1 cellular context compared by ENCODE assay signal in the genomic region with DNA sequence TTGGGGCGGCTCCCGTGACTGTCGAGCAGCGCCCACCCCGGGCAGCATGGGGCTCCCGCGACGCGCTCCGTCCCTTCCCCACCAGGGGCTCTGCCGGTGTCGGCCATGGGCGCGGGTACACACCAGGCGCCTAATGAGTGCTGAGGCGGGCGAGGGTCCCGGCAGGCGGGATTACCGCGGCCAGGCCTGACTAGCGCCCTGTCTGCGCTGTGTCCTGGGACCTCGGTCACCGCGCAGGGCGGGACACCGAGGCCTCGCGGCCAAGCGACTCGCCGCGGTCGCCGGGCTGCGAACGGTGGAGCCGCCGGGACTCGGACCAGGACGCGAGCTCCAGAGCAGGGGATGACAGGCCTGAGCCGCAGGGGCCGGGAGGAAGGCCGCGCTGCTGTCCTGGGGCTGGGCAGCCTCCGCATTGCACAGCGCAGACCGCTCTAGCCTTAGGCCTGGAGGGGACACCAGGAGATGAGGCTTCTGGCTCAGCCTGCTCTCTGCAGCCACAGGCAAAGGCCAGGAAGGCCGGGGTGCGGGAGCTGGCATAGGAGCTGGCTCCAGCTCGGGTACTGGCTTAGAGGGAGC.
TF ChIP-seq lines count a peak whose summit lies in the region.

No MANE protein-coding gene starts in this region.

TF ChIP-seq in HepG2, 621 proteins besides CTCF, POLR2A, EP300 and RAD21 (continues in another document):
- peak; percentile 49 for TF ChIP-seq IKZF4 (CRISPR knock-in tag; IDR thresholded peaks at IDR 0.05; ENCODE audit: borderline replicate concordance, low read depth, not compliant biosample characterization)
- TF ChIP-seq KDM5B (CRISPR knock-in tag; IDR thresholded peaks at IDR 0.05; ENCODE audit: borderline replicate concordance), result 0 out of 2 replicates have a peak, but pooled peaks have one; percentile 30
- no peak for TF ChIP-seq ZFY (CRISPR knock-in tag; IDR thresholded peaks at IDR 0.05)
- TF ChIP-seq, protein P1, sequence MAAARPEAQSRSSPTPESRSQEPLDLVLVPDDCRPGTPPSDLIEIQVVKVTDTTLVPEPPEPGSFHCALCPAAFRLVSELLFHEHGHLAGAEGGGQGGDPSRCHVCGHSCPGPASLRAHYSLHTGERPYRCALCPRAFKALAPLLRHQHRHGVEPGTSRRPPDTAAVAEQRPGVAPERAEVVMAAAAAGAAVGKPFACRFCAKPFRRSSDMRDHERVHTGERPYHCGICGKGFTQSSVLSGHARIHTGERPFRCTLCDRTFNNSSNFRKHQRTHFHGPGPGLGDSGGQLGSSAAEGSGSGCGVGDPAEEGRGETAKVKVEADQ (CRISPR knock-in tag; IDR thresholded peaks at IDR 0.05; ENCODE audit: borderline replicate concordance), result no peak
- TF ChIP-seq SALL2 (CRISPR knock-in tag; IDR thresholded peaks at IDR 0.05), result no peak
- TF ChIP-seq TCF7 (IDR thresholded peaks at IDR 0.05; ENCODE audit: low read depth), result no peak
- peak; percentile 69; the same call in 1 of the 2 replicates for TF ChIP-seq CENPT (CRISPR knock-in tag; IDR thresholded peaks at IDR 0.05; ENCODE audit: low read depth)
- 0 out of 2 replicates have a peak, but pooled peaks have one; percentile 11 for TF ChIP-seq ISX (CRISPR knock-in tag; conservative IDR thresholded peaks at IDR 0.05)
- no peak for TF ChIP-seq POLR2AphosphoS2 (IDR thresholded peaks at IDR 0.05; ENCODE audit: low read depth, low read length)
- TF ChIP-seq RFX5 (IDR thresholded peaks at IDR 0.05; ENCODE audit: low read depth, low read length), result no peak
- no peak for TF ChIP-seq GATAD2A (CRISPR knock-in tag; IDR thresholded peaks at IDR 0.05)
- TF ChIP-seq ZNF776 (CRISPR knock-in tag; IDR thresholded peaks at IDR 0.05), result 0 out of 2 replicates have a peak, but pooled peaks have one; percentile 12
- TF ChIP-seq ZKSCAN8 (CRISPR knock-in tag; IDR thresholded peaks at IDR 0.05; ENCODE audit: borderline replicate concordance), result peak; percentile 100
- TF ChIP-seq, protein P2, sequence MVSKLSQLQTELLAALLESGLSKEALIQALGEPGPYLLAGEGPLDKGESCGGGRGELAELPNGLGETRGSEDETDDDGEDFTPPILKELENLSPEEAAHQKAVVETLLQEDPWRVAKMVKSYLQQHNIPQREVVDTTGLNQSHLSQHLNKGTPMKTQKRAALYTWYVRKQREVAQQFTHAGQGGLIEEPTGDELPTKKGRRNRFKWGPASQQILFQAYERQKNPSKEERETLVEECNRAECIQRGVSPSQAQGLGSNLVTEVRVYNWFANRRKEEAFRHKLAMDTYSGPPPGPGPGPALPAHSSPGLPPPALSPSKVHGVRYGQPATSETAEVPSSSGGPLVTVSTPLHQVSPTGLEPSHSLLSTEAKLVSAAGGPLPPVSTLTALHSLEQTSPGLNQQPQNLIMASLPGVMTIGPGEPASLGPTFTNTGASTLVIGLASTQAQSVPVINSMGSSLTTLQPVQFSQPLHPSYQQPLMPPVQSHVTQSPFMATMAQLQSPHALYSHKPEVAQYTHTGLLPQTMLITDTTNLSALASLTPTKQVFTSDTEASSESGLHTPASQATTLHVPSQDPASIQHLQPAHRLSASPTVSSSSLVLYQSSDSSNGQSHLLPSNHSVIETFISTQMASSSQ (IDR thresholded peaks at IDR 0.05; ENCODE audit: low read depth), result no peak
- TF ChIP-seq, protein P2 (CRISPR knock-in tag; IDR thresholded peaks at IDR 0.05; ENCODE audit: borderline replicate concordance), result peak; percentile 5; the same call in 1 of the 2 replicates
- no peak for TF ChIP-seq ZNF615 (CRISPR knock-in tag; IDR thresholded peaks at IDR 0.05; ENCODE audit: borderline replicate concordance)
- no peak for TF ChIP-seq ZNF83 (CRISPR knock-in tag; IDR thresholded peaks at IDR 0.05; ENCODE audit: borderline replicate concordance)
- no peak for TF ChIP-seq ZSCAN25 (CRISPR knock-in tag; IDR thresholded peaks at IDR 0.05)
- no peak for TF ChIP-seq EED (CRISPR knock-in tag; IDR thresholded peaks at IDR 0.05)
- TF ChIP-seq YEATS2 (CRISPR knock-in tag; IDR thresholded peaks at IDR 0.05; ENCODE audit: borderline replicate concordance), result peak; percentile 28; the same call in 1 of the 2 replicates
- no peak for TF ChIP-seq REL (CRISPR knock-in tag; conservative IDR thresholded peaks at IDR 0.05)
- 0 out of 2 replicates have a peak, but pooled peaks have one; percentile 14 for TF ChIP-seq ZNF782 (CRISPR knock-in tag; IDR thresholded peaks at IDR 0.05; ENCODE audit: borderline replicate concordance)
- TF ChIP-seq, protein P3, sequence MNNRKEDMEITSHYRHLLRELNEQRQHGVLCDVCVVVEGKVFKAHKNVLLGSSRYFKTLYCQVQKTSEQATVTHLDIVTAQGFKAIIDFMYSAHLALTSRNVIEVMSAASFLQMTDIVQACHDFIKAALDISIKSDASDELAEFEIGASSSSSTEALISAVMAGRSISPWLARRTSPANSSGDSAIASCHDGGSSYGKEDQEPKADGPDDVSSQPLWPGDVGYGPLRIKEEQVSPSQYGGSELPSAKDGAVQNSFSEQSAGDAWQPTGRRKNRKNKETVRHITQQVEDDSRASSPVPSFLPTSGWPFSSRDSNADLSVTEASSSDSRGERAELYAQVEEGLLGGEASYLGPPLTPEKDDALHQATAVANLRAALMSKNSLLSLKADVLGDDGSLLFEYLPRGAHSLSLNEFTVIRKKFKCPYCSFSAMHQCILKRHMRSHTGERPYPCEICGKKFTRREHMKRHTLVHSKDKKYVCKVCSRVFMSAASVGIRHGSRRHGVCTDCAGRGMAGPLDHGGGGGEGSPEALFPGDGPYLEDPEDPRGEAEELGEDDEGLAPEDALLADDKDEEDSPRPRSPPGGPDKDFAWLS (CRISPR knock-in tag; IDR thresholded peaks at IDR 0.05; ENCODE audit: borderline replicate concordance), result no peak
- TF ChIP-seq ZNF777 (CRISPR knock-in tag; IDR thresholded peaks at IDR 0.05), result peak; percentile 60; the same call in 1 of the 2 replicates
- TF ChIP-seq PCBP1 (IDR thresholded peaks at IDR 0.05; ENCODE audit: borderline replicate concordance, low read depth, low read length), result no peak
- TF ChIP-seq SOX6 (IDR thresholded peaks at IDR 0.05), result no peak
- 0 out of 2 replicates have a peak, but pooled peaks have one; percentile 3 for TF ChIP-seq SOX6 (CRISPR knock-in tag; IDR thresholded peaks at IDR 0.05)
- 0 out of 2 replicates have a peak, but pooled peaks have one; percentile 5 for TF ChIP-seq CHCHD3 (CRISPR knock-in tag; IDR thresholded peaks at IDR 0.05)
- TF ChIP-seq ZNF883 (CRISPR knock-in tag; IDR thresholded peaks at IDR 0.05; ENCODE audit: not compliant biosample characterization), result peak; percentile 77
- no peak for TF ChIP-seq THYN1 (CRISPR knock-in tag; IDR thresholded peaks at IDR 0.05; ENCODE audit: borderline replicate concordance, low read depth)
- no peak for TF ChIP-seq ISL2 (CRISPR knock-in tag; IDR thresholded peaks at IDR 0.05)
- peak; percentile 71 for TF ChIP-seq ZNF605 (CRISPR knock-in tag; IDR thresholded peaks at IDR 0.05)
- 0 out of 2 replicates have a peak, but pooled peaks have one; percentile 17 for TF ChIP-seq HOXA5 (CRISPR knock-in tag; IDR thresholded peaks at IDR 0.05)
- TF ChIP-seq SP1 (IDR thresholded peaks at IDR 0.05), result no peak
- TF ChIP-seq SP1 (CRISPR knock-in tag; IDR thresholded peaks at IDR 0.05), result no peak
- no peak for TF ChIP-seq HMG20B (CRISPR knock-in tag; conservative IDR thresholded peaks at IDR 0.05)
- TF ChIP-seq, protein P4, sequence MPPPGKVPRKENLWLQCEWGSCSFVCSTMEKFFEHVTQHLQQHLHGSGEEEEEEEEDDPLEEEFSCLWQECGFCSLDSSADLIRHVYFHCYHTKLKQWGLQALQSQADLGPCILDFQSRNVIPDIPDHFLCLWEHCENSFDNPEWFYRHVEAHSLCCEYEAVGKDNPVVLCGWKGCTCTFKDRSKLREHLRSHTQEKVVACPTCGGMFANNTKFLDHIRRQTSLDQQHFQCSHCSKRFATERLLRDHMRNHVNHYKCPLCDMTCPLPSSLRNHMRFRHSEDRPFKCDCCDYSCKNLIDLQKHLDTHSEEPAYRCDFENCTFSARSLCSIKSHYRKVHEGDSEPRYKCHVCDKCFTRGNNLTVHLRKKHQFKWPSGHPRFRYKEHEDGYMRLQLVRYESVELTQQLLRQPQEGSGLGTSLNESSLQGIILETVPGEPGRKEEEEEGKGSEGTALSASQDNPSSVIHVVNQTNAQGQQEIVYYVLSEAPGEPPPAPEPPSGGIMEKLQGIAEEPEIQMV (CRISPR knock-in tag; IDR thresholded peaks at IDR 0.05; ENCODE audit: low read depth), result no peak
- peak; percentile 91; the same call in 1 of the 2 replicates for TF ChIP-seq ZNF670 (CRISPR knock-in tag; IDR thresholded peaks at IDR 0.05; ENCODE audit: borderline replicate concordance)
- TF ChIP-seq, protein P5, sequence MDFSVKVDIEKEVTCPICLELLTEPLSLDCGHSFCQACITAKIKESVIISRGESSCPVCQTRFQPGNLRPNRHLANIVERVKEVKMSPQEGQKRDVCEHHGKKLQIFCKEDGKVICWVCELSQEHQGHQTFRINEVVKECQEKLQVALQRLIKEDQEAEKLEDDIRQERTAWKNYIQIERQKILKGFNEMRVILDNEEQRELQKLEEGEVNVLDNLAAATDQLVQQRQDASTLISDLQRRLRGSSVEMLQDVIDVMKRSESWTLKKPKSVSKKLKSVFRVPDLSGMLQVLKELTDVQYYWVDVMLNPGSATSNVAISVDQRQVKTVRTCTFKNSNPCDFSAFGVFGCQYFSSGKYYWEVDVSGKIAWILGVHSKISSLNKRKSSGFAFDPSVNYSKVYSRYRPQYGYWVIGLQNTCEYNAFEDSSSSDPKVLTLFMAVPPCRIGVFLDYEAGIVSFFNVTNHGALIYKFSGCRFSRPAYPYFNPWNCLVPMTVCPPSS (IDR thresholded peaks at IDR 0.05), result no peak
- TF ChIP-seq, protein P6, sequence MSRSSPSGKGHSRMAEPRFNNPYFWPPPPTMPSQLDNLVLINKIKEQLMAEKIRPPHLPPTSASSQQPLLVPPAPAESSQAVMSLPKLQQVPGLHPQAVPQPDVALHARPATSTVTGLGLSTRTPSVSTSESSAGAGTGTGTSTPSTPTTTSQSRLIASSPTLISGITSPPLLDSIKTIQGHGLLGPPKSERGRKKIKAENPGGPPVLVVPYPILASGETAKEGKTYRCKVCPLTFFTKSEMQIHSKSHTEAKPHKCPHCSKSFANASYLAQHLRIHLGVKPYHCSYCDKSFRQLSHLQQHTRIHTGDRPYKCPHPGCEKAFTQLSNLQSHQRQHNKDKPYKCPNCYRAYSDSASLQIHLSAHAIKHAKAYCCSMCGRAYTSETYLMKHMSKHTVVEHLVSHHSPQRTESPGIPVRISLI (CRISPR knock-in tag; IDR thresholded peaks at IDR 0.05; ENCODE audit: borderline replicate concordance), result 0 out of 2 replicates have a peak, but pooled peaks have one; percentile 0
- no peak for TF ChIP-seq ZNF251 (CRISPR knock-in tag; IDR thresholded peaks at IDR 0.05)
- no peak for TF ChIP-seq NONO (IDR thresholded peaks at IDR 0.05)
- TF ChIP-seq NONO (CRISPR knock-in tag; conservative IDR thresholded peaks at IDR 0.05), result no peak
- no peak for TF ChIP-seq ZNF383 (CRISPR knock-in tag; IDR thresholded peaks at IDR 0.05; ENCODE audit: borderline replicate concordance)
- TF ChIP-seq, protein P7, sequence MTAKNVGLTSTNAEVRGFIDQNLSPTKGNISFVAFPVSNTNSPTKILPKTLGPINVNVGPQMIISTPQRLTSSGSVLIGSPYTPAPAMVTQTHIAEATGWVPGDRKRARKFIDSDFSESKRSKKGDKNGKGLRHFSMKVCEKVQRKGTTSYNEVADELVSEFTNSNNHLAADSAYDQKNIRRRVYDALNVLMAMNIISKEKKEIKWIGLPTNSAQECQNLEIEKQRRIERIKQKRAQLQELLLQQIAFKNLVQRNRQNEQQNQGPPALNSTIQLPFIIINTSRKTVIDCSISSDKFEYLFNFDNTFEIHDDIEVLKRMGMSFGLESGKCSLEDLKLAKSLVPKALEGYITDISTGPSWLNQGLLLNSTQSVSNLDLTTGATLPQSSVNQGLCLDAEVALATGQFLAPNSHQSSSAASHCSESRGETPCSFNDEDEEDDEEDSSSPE (CRISPR knock-in tag; IDR thresholded peaks at IDR 0.05), result 0 out of 2 replicates have a peak, but pooled peaks have one; percentile 3
- no peak for TF ChIP-seq TCF7L2 (IDR thresholded peaks at IDR 0.05; ENCODE audit: low read depth, low read length)
- TF ChIP-seq, protein P8, sequence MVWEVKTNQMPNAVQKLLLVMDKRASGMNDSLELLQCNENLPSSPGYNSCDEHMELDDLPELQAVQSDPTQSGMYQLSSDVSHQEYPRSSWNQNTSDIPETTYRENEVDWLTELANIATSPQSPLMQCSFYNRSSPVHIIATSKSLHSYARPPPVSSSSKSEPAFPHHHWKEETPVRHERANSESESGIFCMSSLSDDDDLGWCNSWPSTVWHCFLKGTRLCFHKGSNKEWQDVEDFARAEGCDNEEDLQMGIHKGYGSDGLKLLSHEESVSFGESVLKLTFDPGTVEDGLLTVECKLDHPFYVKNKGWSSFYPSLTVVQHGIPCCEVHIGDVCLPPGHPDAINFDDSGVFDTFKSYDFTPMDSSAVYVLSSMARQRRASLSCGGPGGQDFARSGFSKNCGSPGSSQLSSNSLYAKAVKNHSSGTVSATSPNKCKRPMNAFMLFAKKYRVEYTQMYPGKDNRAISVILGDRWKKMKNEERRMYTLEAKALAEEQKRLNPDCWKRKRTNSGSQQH (CRISPR knock-in tag; IDR thresholded peaks at IDR 0.05; ENCODE audit: low read depth), result no peak
- TF ChIP-seq ZNF552 (CRISPR knock-in tag; IDR thresholded peaks at IDR 0.05; ENCODE audit: borderline replicate concordance), result peak; percentile 77; the same call in 1 of the 2 replicates
- TF ChIP-seq ZNF556 (CRISPR knock-in tag; IDR thresholded peaks at IDR 0.05; ENCODE audit: borderline replicate concordance), result 0 out of 2 replicates have a peak, but pooled peaks have one; percentile 17
- no peak for TF ChIP-seq JDP2 (CRISPR knock-in tag; IDR thresholded peaks at IDR 0.05; ENCODE audit: borderline replicate concordance)
- TF ChIP-seq MTA3 (CRISPR knock-in tag; IDR thresholded peaks at IDR 0.05), result no peak
- TF ChIP-seq SP2 (CRISPR knock-in tag; IDR thresholded peaks at IDR 0.05), result 0 out of 2 replicates have a peak, but pooled peaks have one; percentile 9
- no peak for TF ChIP-seq EZH2 (conservative IDR thresholded peaks at IDR 0.05; ENCODE audit: low read depth, low read length)
- peak; percentile 54; the same call in 1 of the 2 replicates for TF ChIP-seq ZNF768 (CRISPR knock-in tag; IDR thresholded peaks at IDR 0.05)
- peak; percentile 35; the same call in 1 of the 2 replicates for TF ChIP-seq ZNF839 (CRISPR knock-in tag; IDR thresholded peaks at IDR 0.05; ENCODE audit: borderline replicate concordance)
- no peak for TF ChIP-seq KDM1A (CRISPR knock-in tag; IDR thresholded peaks at IDR 0.05)
- peak; percentile 11 for TF ChIP-seq RBM39 (IDR thresholded peaks at IDR 0.05; ENCODE audit: low read depth, low read length, poor library complexity, severe bottlenecking)
- TF ChIP-seq ZNF891 (CRISPR knock-in tag; IDR thresholded peaks at IDR 0.05), result no peak
